Comparison of ENCODE assay signal across 8 cellular contexts in genomic region chr17:50146927-50147640, GRCh38. TPM values are rescaled to one million over a fixed set of nuclear protein-coding genes. Genes with fewer than 3 reads are reported as not detected.
A peak's percentile ranks its signal among the peaks of the same experiment; 100 is the strongest.
DNase-seq lines count a peak whose midpoint lies in the region; ATAC-seq and TF ChIP-seq lines count a peak whose summit lies in the region.

No MANE protein-coding gene starts in this region.

- WGBS in smooth muscle cell (ENCODE audit: low lambda C conversion rate), result 84% methylated on average over 14 of the region's 14 CpGs

- H2AFZ ChIP-seq in smooth muscle cell (ENCODE audit: low read depth), result no peak overlapping the region

- TF ChIP-seq CTCF in GM13976 (IDR thresholded peaks at IDR 0.05; ENCODE audit: borderline replicate concordance, control extremely low read depth, extremely low read depth, insufficient read depth, missing control alignments) (no peak), left ventricle myocardium inferior (IDR thresholded peaks at IDR 0.05; ENCODE audit: borderline replicate concordance) (no peak), smooth muscle cell (IDR thresholded peaks at IDR 0.05; ENCODE audit: borderline replicate concordance, insufficient read depth, poor library complexity, severe bottlenecking) (no peak)

- H3K4me1 ChIP-seq in left ventricle myocardium inferior (peaks cover 88% of the 10 kb centered on the region), smooth muscle cell (ENCODE audit: low read depth) (peaks cover 23% of the 10 kb centered on the region)

- peak overlapping the region; percentile 95 for H3K4me3 Mint-ChIP-seq in activated CD8-positive, alpha-beta T cell treated with anti-CD3 and anti-CD28 coated beads, Interleukin-2, amount 10 ng/mL, durations not matched to agents 7 days and 5 days

- in situ Hi-C loops in GM13976 (cut with MboI; ENCODE audit: low sequenced_read_pairs, unreplicated experiment), result no loop called here

- no peaks in the 10 kb centered on the region for H3K9me3 ChIP-seq in left ventricle myocardium inferior (replicated peaks)
- H3K9me3 ChIP-seq in smooth muscle cell (replicated peaks; ENCODE audit: low read depth), result no peaks in the 10 kb centered on the region

- H3F3A ChIP-seq in smooth muscle cell (ENCODE audit: low read depth), result peaks cover under 1% of the 10 kb centered on the region

- POLR2A ChIA-PET in activated CD8-positive, alpha-beta T cell treated with anti-CD3 and anti-CD28 coated beads, Interleukin-2, amount 10 ng/mL, durations not matched to agents 7 days and 5 days (lab: Charles Lee), result interaction anchor here (1.4 kb wide), 1 partner anchor 15 kb away, joined by 7 read pairs; no protein-coding TSS in a partner anchor

- peaks cover 60% of the 10 kb centered on the region for H3K36me3 Mint-ChIP-seq in activated CD8-positive, alpha-beta T cell treated with anti-CD3 and anti-CD28 coated beads, Interleukin-2, amount 10 ng/mL, durations not matched to agents 7 days and 5 days (ENCODE audit: low read depth)

- H3K4me2 ChIP-seq in smooth muscle cell, result peak overlapping the region; percentile 98

- H3K27me3 ChIP-seq in left ventricle myocardium inferior (ENCODE audit: low read depth) (no peaks in the 10 kb centered on the region), smooth muscle cell (ENCODE audit: low read depth) (no peaks in the 10 kb centered on the region)

- no peak for ATAC-seq in activated CD8-positive, alpha-beta T cell treated with anti-CD3 and anti-CD28 coated beads, Interleukin-2, amount 10 ng/mL, durations not matched to agents 7 days and 5 days
- no peak for ATAC-seq in HG02678 (IDR thresholded peaks at IDR 0.05; ENCODE audit: unreplicated experiment)
- ATAC-seq in GM19351 (IDR thresholded peaks at IDR 0.05; ENCODE audit: unreplicated experiment), result no peak

- peak overlapping the region; percentile 84 for H3K27ac Mint-ChIP-seq in activated CD8-positive, alpha-beta T cell treated with anti-CD3 and anti-CD28 coated beads, Interleukin-2, amount 10 ng/mL, durations not matched to agents 7 days and 5 days

- DNase-seq in GM13976 (ENCODE audit: low spot score), result peak; percentile 62
- DNase-seq in activated CD8-positive, alpha-beta T cell treated with anti-CD3 and anti-CD28 coated beads, Interleukin-2, amount 10 ng/mL, durations not matched to agents 7 days and 5 days, result no peak
- DNase-seq in left ventricle myocardium inferior, result no peak
- no peak for DNase-seq in smooth muscle cell (lab: John Stamatoyannopoulos, UW; ENCODE audit: unreplicated experiment)
- DNase-seq in DMS 273 (lab: John Stamatoyannopoulos, UW; ENCODE audit: unreplicated experiment), result no peak
- no peak for DNase-seq in HuH-7 (ENCODE audit: low spot score)

- peaks cover 33% of the 10 kb centered on the region for H3K36me3 ChIP-seq in left ventricle myocardium inferior
- H3K36me3 ChIP-seq in smooth muscle cell (ENCODE audit: low read depth), result no peaks in the 10 kb centered on the region

- CTCF ChIA-PET in activated CD8-positive, alpha-beta T cell treated with anti-CD3 and anti-CD28 coated beads, Interleukin-2, amount 10 ng/mL, durations not matched to agents 7 days and 5 days (lab: Charles Lee), result interaction anchor here (1.2 to 9.7 kb wide), 7 partner anchors 8 to 53 kb away, joined by 3 to 118 read pairs (median 8); no protein-coding TSS in a partner anchor

- no peaks in the 10 kb centered on the region for H3K9me3 Mint-ChIP-seq in activated CD8-positive, alpha-beta T cell treated with anti-CD3 and anti-CD28 coated beads, Interleukin-2, amount 10 ng/mL, durations not matched to agents 7 days and 5 days (ENCODE audit: insufficient read depth)

- H4K20me1 ChIP-seq in smooth muscle cell (ENCODE audit: low read depth), result peaks cover 78% of the 10 kb centered on the region

- peak overlapping the region; percentile 78 for H3K9ac ChIP-seq in smooth muscle cell (ENCODE audit: low read depth)

- H3K4me3 ChIP-seq in left ventricle myocardium inferior (peak overlapping the region; percentile 98), smooth muscle cell (peak overlapping the region; percentile 99)

- H3K27ac ChIP-seq in left ventricle myocardium inferior (replicated peaks) (peak overlapping the region; percentile 98), smooth muscle cell (ENCODE audit: low read depth) (peak overlapping the region; percentile 23)

- peaks cover 60% of the 10 kb centered on the region for H3K4me1 Mint-ChIP-seq in activated CD8-positive, alpha-beta T cell treated with anti-CD3 and anti-CD28 coated beads, Interleukin-2, amount 10 ng/mL, durations not matched to agents 7 days and 5 days (ENCODE audit: low read depth)

- intact Hi-C loops in left ventricle myocardium inferior (cut with micrococcal nuclease), result no loop called here

- peaks cover 72% of the 10 kb centered on the region for H3K79me2 ChIP-seq in smooth muscle cell (ENCODE audit: low read depth)

- no peaks in the 10 kb centered on the region for H3K27me3 Mint-ChIP-seq in activated CD8-positive, alpha-beta T cell treated with anti-CD3 and anti-CD28 coated beads, Interleukin-2, amount 10 ng/mL, durations not matched to agents 7 days and 5 days (ENCODE audit: low read depth)

RNA-seq across cellular contexts. Expression of gene PPP1R9B, which starts 3.4 kb away (rescaled TPM):
- 100 to 1,000 TPM; 113 to 115 TPM for total RNA-seq in activated CD8-positive, alpha-beta T cell treated with anti-CD3 and anti-CD28 coated beads, Interleukin-2, amount 10 ng/mL, durations not matched to agents 7 days and 5 days
- total RNA-seq in left ventricle myocardium inferior, result 33.0 TPM
- 20.8 and 21.8 TPM in 2 replicates for total RNA-seq in smooth muscle cell
- 6.7 and 10.2 TPM in 2 replicates for polyA plus RNA-seq in smooth muscle cell

RNA-seq across cellular contexts. Expression of gene SAMD14, which starts 17.1 kb away (rescaled TPM):
- total RNA-seq in activated CD8-positive, alpha-beta T cell treated with anti-CD3 and anti-CD28 coated beads, Interleukin-2, amount 10 ng/mL, durations not matched to agents 7 days and 5 days, result under 1 TPM; 0.50 to 0.55 TPM
- 1.6 TPM for total RNA-seq in left ventricle myocardium inferior
- total RNA-seq in smooth muscle cell, result 6.3 and 39.1 TPM in 2 replicates
- polyA plus RNA-seq in smooth muscle cell, result 13.7 and 21.1 TPM in 2 replicates

RNA-seq across cellular contexts. Expression of gene SGCA, which starts 18.7 kb away (rescaled TPM):
- not detected for total RNA-seq in activated CD8-positive, alpha-beta T cell treated with anti-CD3 and anti-CD28 coated beads, Interleukin-2, amount 10 ng/mL, durations not matched to agents 7 days and 5 days
- 137 TPM for total RNA-seq in left ventricle myocardium inferior
- 0.99 TPM in 1 of 2 replicates, not detected in the other for total RNA-seq in smooth muscle cell
- 1.4 and 2.1 TPM in 2 replicates for polyA plus RNA-seq in smooth muscle cell

RNA-seq across cellular contexts. Expression of gene PDK2, which starts 51.9 kb away (rescaled TPM):
- total RNA-seq in activated CD8-positive, alpha-beta T cell treated with anti-CD3 and anti-CD28 coated beads, Interleukin-2, amount 10 ng/mL, durations not matched to agents 7 days and 5 days, result 10 to 100 TPM; 18.1 to 21.2 TPM
- total RNA-seq in left ventricle myocardium inferior, result 206 TPM
- 21.7 and 28.2 TPM in 2 replicates for total RNA-seq in smooth muscle cell
- polyA plus RNA-seq in smooth muscle cell, result 34.3 and 36.5 TPM in 2 replicates

RNA-seq across cellular contexts. Expression of gene COL1A1, which starts 54.3 kb away (rescaled TPM):
- total RNA-seq in activated CD8-positive, alpha-beta T cell treated with anti-CD3 and anti-CD28 coated beads, Interleukin-2, amount 10 ng/mL, durations not matched to agents 7 days and 5 days, result under 1 TPM; 0.18 to 0.26 TPM
- total RNA-seq in left ventricle myocardium inferior (45.8 TPM), smooth muscle cell (3,848 and 4,141 TPM in 2 replicates)
- 18,306 and 25,649 TPM in 2 replicates for polyA plus RNA-seq in smooth muscle cell

Comparison
In these comparisons a context has a peak if more than half of its experiments do, and no peak if none do; other contexts are left out.
1. RNA of gene SGCA, which starts 18.7 kb away (total RNA-seq): 137 TPM in left ventricle myocardium inferior (single experiment); not detected in activated CD8-positive, alpha-beta T cell treated with anti-CD3 and anti-CD28 coated beads, Interleukin-2, amount 10 ng/mL, durations not matched to agents 7 days and 5 days and 0.99 TPM in smooth muscle cell; every median in the first group is over 10 times any median in the second.